In genomic region chr2:84459028-84459943, GRCh38 we compare ENCODE assay signal across 1 cellular context.
TF ChIP-seq lines count a peak whose summit lies in the region.

Gene SUCLG1, minus strand, starts transcription at chr2:84459280. Its CDS starts 11 bp downstream, at chr2:84459269.

TF ChIP-seq in GM12878, 131 proteins besides CTCF, POLR2A, EP300 and RAD21 (continued from another document):
- TF ChIP-seq, protein P1, sequence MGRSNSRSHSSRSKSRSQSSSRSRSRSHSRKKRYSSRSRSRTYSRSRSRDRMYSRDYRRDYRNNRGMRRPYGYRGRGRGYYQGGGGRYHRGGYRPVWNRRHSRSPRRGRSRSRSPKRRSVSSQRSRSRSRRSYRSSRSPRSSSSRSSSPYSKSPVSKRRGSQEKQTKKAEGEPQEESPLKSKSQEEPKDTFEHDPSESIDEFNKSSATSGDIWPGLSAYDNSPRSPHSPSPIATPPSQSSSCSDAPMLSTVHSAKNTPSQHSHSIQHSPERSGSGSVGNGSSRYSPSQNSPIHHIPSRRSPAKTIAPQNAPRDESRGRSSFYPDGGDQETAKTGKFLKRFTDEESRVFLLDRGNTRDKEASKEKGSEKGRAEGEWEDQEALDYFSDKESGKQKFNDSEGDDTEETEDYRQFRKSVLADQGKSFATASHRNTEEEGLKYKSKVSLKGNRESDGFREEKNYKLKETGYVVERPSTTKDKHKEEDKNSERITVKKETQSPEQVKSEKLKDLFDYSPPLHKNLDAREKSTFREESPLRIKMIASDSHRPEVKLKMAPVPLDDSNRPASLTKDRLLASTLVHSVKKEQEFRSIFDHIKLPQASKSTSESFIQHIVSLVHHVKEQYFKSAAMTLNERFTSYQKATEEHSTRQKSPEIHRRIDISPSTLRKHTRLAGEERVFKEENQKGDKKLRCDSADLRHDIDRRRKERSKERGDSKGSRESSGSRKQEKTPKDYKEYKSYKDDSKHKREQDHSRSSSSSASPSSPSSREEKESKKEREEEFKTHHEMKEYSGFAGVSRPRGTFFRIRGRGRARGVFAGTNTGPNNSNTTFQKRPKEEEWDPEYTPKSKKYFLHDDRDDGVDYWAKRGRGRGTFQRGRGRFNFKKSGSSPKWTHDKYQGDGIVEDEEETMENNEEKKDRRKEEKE (IDR thresholded peaks at IDR 0.05): no peak
- TF ChIP-seq HCFC1 (IDR thresholded peaks at IDR 0.05; ENCODE audit: low read length) (peak; percentile 88), IRF4 (IDR thresholded peaks at IDR 0.05; ENCODE audit: low read depth, low read length) (peak; percentile 18; the same call in 1 of the 2 replicates), RB1 (IDR thresholded peaks at IDR 0.05; ENCODE audit: borderline replicate concordance) (peak; percentile 89; the same call in 1 of the 2 replicates), RUNX3 (IDR thresholded peaks at IDR 0.05; ENCODE audit: low read length) (peak; percentile 88), MAX (IDR thresholded peaks at IDR 0.05; ENCODE audit: low read depth, low read length) (peak; percentile 73; the same call in 1 of the 2 replicates), MEF2B (IDR thresholded peaks at IDR 0.05; ENCODE audit: partially characterized antibody, poor library complexity, severe bottlenecking) (peak; percentile 91), ATF2 (IDR thresholded peaks at IDR 0.05; ENCODE audit: low read length) (no peak), IKZF1 (conservative IDR thresholded peaks at IDR 0.05) (peak; percentile 99), EED (IDR thresholded peaks at IDR 0.05; ENCODE audit: low read depth) (peak; percentile 26), SIN3A (IDR thresholded peaks at IDR 0.05; ENCODE audit: low read depth, low read length) (0 out of 2 replicates have a peak, but pooled peaks have one; percentile 75), MTA2 (IDR thresholded peaks at IDR 0.05; ENCODE audit: low read depth) (peak; percentile 74), BACH1 (IDR thresholded peaks at IDR 0.05; ENCODE audit: borderline replicate concordance) (peak; percentile 54; the same call in 1 of the 2 replicates), SMAD1 (IDR thresholded peaks at IDR 0.05; ENCODE audit: low read depth, partially characterized antibody) (no peak), IKZF2 (IDR thresholded peaks at IDR 0.05) (peak; percentile 48 to 73; a peak in 3 of 4 replicates), POLR2AphosphoS2 (IDR thresholded peaks at IDR 0.05; ENCODE audit: low read depth, low read length) (no peak), ELK1 (IDR thresholded peaks at IDR 0.05; ENCODE audit: low read depth, low read length) (no peak), NR2F1 (conservative IDR thresholded peaks at IDR 0.05) (peak; percentile 98), ZNF687 (IDR thresholded peaks at IDR 0.05) (peak; percentile 60), RAD51 (IDR thresholded peaks at IDR 0.05) (peak; percentile 23; the same call in 1 of the 2 replicates), NBN (IDR thresholded peaks at IDR 0.05) (peak; percentile 92; the same call in 1 of the 2 replicates), STAT1 (conservative IDR thresholded peaks at IDR 0.05) (peak; percentile 97; the same call in 1 of the 2 replicates), CREB1 (IDR thresholded peaks at IDR 0.05; ENCODE audit: low read depth) (peak; percentile 72; the same call in 1 of the 2 replicates), CBX5 (IDR thresholded peaks at IDR 0.05; ENCODE audit: low read depth) (peak; percentile 40; the same call in 1 of the 2 replicates), SIX5 (IDR thresholded peaks at IDR 0.05; ENCODE audit: low read depth, low read length, severe bottlenecking) (peak; percentile 73), NR2C1 (IDR thresholded peaks at IDR 0.05) (peak; percentile 95), CREM (IDR thresholded peaks at IDR 0.05; ENCODE audit: low read depth) (peak; percentile 89), IRF3 (IDR thresholded peaks at IDR 0.05) (no peak), ZNF274 (IDR thresholded peaks at IDR 0.05; ENCODE audit: insufficient read depth, insufficient read length) (no peak), FOXK2 (IDR thresholded peaks at IDR 0.05) (peak; percentile 32; the same call in 1 of the 2 replicates), NRF1 (conservative IDR thresholded peaks at IDR 0.05; ENCODE audit: low read depth, low read length) (no peak), SUPT20H (IDR thresholded peaks at IDR 0.05; ENCODE audit: borderline replicate concordance, control insufficient read depth, low read depth, low read length) (no peak), PKNOX1 (IDR thresholded peaks at IDR 0.05) (peak; percentile 39; the same call in 1 of the 2 replicates), ZBTB33 (IDR thresholded peaks at IDR 0.05) (peak; percentile 90), NKRF (conservative IDR thresholded peaks at IDR 0.05) (peak; percentile 64), SP1 (IDR thresholded peaks at IDR 0.05; ENCODE audit: low read depth, low read length) (no peak), HDAC2 (IDR thresholded peaks at IDR 0.05) (no peak), TCF3 (IDR thresholded peaks at IDR 0.05; ENCODE audit: borderline replicate concordance, insufficient read depth, low read depth, low read length) (no peak), TCF7 (IDR thresholded peaks at IDR 0.05; ENCODE audit: borderline replicate concordance) (no peak)
- TF ChIP-seq, protein P2, sequence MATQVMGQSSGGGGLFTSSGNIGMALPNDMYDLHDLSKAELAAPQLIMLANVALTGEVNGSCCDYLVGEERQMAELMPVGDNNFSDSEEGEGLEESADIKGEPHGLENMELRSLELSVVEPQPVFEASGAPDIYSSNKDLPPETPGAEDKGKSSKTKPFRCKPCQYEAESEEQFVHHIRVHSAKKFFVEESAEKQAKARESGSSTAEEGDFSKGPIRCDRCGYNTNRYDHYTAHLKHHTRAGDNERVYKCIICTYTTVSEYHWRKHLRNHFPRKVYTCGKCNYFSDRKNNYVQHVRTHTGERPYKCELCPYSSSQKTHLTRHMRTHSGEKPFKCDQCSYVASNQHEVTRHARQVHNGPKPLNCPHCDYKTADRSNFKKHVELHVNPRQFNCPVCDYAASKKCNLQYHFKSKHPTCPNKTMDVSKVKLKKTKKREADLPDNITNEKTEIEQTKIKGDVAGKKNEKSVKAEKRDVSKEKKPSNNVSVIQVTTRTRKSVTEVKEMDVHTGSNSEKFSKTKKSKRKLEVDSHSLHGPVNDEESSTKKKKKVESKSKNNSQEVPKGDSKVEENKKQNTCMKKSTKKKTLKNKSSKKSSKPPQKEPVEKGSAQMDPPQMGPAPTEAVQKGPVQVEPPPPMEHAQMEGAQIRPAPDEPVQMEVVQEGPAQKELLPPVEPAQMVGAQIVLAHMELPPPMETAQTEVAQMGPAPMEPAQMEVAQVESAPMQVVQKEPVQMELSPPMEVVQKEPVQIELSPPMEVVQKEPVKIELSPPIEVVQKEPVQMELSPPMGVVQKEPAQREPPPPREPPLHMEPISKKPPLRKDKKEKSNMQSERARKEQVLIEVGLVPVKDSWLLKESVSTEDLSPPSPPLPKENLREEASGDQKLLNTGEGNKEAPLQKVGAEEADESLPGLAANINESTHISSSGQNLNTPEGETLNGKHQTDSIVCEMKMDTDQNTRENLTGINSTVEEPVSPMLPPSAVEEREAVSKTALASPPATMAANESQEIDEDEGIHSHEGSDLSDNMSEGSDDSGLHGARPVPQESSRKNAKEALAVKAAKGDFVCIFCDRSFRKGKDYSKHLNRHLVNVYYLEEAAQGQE (IDR thresholded peaks at IDR 0.05; ENCODE audit: low read depth, low read length): no peak
